ENCODE assay signal across 14 cellular contexts in the genomic region with DNA sequence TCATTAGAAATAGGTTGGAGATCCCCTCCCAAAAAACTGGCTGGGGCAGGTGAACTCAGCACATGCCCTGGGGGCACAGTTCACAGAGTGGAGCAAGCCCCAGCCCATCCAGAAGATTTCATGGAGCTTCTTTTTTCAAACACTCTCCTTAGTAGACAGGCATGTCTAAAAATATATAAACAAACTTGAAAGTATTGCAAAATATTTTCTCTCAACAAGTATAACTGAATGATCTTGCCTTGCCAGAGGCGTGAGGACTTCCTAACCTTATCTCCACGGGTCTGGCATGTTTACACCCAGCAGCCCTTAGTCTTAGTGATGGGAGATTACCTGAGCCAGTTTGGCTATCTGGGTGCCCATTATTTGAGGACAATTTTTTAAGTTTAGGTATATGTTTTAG.
"Had no signal": no experiment of that assay in that cellular context is flagged by ENCODE, and none has a peak within 500 bp of the region (broad histone marks: within the 10 kb centered on the region; RNA-seq: fewer than 3 reads in every experiment).

No MANE protein-coding gene starts in this region.

- DNase-seq: activated CD4-positive, alpha-beta T cell treated with anti-CD3 and anti-CD28 coated beads, Interleukin-2, amount 50 U/mL, for 48 hours; activated effector memory CD4-positive, alpha-beta T cell treated with Interleukin-2 at 50 U/mL for 16 hours; activated naive CD4-positive, alpha-beta T cell treated with anti-CD3 and anti-CD28 coated beads, Interleukin-2, amount 50 U/mL, for 16 hours; activated T-cell treated with anti-CD3 and anti-CD28 coated beads, Interleukin-2, amount 50 U/mL, for 4 hours; adrenal gland; foreskin fibroblast; kidney glomerular epithelial cell; right cardiac atrium; stimulated activated naive CD8-positive, alpha-beta T cell treated with anti-CD3 and anti-CD28 coated beads, Interleukin-15, Interleukin-2, amounts not matched to agents 100 U/mL and 50 U/mL, for 24 hours; T-cell; T1000 had no signal

- H3K4me3 ChIP-seq: adrenal gland, prostate gland, smooth muscle cell, suprapubic skin had no signal

- H3K27ac ChIP-seq: adrenal gland, prostate gland, suprapubic skin had no signal

- H3K27me3 ChIP-seq: adrenal gland, suprapubic skin had no signal

- H3K9me3 ChIP-seq: adrenal gland, prostate gland, suprapubic skin had no signal

- H3K4me2 ChIP-seq: smooth muscle cell had no signal

- H3K36me3 ChIP-seq: adrenal gland, prostate gland, suprapubic skin had no signal

- H3K4me1 ChIP-seq: adrenal gland, prostate gland had no signal
